ENCODE assay signal across 1 cellular context in the genomic region with DNA sequence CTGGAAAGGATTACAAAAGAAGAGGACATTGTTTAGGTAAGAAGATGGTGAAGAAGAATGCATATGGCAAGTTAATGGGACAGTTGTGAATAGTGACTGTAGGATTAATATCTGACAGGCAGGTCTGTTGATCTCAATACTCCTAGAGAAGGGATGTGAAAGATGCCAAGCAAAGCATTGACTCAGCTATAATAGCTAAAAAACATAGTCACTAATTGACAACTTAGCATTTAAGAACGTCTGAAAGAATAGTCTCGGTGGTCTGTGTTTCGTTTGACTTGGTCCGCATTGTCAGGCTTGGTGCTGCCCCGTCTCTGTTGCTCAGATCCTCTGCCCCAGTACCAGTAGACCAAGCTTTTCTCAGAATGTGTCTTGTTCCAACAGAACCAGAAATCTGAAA.
TF ChIP-seq lines count a peak whose summit lies in the region.

No MANE protein-coding gene starts in this region.

TF ChIP-seq in SK-N-SH, 30 proteins besides CTCF, POLR2A, EP300 and RAD21 (continued from another document):
- TF ChIP-seq, protein P1, sequence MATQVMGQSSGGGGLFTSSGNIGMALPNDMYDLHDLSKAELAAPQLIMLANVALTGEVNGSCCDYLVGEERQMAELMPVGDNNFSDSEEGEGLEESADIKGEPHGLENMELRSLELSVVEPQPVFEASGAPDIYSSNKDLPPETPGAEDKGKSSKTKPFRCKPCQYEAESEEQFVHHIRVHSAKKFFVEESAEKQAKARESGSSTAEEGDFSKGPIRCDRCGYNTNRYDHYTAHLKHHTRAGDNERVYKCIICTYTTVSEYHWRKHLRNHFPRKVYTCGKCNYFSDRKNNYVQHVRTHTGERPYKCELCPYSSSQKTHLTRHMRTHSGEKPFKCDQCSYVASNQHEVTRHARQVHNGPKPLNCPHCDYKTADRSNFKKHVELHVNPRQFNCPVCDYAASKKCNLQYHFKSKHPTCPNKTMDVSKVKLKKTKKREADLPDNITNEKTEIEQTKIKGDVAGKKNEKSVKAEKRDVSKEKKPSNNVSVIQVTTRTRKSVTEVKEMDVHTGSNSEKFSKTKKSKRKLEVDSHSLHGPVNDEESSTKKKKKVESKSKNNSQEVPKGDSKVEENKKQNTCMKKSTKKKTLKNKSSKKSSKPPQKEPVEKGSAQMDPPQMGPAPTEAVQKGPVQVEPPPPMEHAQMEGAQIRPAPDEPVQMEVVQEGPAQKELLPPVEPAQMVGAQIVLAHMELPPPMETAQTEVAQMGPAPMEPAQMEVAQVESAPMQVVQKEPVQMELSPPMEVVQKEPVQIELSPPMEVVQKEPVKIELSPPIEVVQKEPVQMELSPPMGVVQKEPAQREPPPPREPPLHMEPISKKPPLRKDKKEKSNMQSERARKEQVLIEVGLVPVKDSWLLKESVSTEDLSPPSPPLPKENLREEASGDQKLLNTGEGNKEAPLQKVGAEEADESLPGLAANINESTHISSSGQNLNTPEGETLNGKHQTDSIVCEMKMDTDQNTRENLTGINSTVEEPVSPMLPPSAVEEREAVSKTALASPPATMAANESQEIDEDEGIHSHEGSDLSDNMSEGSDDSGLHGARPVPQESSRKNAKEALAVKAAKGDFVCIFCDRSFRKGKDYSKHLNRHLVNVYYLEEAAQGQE (IDR thresholded peaks at IDR 0.05; ENCODE audit: low read depth, low read length) = no peak
- no peak for TF ChIP-seq FOXM1 (IDR thresholded peaks at IDR 0.05; ENCODE audit: low read depth)
- no peak for TF ChIP-seq TCF12 (IDR thresholded peaks at IDR 0.05)
- no peak for TF ChIP-seq MXI1 (IDR thresholded peaks at IDR 0.05; ENCODE audit: low read depth, low read length)
- TF ChIP-seq FOSL2 (IDR thresholded peaks at IDR 0.05; ENCODE audit: borderline replicate concordance, low read depth) = no peak
- TF ChIP-seq, protein P2, sequence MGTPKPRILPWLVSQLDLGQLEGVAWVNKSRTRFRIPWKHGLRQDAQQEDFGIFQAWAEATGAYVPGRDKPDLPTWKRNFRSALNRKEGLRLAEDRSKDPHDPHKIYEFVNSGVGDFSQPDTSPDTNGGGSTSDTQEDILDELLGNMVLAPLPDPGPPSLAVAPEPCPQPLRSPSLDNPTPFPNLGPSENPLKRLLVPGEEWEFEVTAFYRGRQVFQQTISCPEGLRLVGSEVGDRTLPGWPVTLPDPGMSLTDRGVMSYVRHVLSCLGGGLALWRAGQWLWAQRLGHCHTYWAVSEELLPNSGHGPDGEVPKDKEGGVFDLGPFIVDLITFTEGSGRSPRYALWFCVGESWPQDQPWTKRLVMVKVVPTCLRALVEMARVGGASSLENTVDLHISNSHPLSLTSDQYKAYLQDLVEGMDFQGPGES (IDR thresholded peaks at IDR 0.05; ENCODE audit: low read depth, low read length) = no peak
- TF ChIP-seq, protein P3, sequence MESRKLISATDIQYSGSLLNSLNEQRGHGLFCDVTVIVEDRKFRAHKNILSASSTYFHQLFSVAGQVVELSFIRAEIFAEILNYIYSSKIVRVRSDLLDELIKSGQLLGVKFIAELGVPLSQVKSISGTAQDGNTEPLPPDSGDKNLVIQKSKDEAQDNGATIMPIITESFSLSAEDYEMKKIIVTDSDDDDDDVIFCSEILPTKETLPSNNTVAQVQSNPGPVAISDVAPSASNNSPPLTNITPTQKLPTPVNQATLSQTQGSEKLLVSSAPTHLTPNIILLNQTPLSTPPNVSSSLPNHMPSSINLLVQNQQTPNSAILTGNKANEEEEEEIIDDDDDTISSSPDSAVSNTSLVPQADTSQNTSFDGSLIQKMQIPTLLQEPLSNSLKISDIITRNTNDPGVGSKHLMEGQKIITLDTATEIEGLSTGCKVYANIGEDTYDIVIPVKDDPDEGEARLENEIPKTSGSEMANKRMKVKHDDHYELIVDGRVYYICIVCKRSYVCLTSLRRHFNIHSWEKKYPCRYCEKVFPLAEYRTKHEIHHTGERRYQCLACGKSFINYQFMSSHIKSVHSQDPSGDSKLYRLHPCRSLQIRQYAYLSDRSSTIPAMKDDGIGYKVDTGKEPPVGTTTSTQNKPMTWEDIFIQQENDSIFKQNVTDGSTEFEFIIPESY (IDR thresholded peaks at IDR 0.05; ENCODE audit: borderline replicate concordance, low read depth) = no peak
- TF ChIP-seq, protein P4, sequence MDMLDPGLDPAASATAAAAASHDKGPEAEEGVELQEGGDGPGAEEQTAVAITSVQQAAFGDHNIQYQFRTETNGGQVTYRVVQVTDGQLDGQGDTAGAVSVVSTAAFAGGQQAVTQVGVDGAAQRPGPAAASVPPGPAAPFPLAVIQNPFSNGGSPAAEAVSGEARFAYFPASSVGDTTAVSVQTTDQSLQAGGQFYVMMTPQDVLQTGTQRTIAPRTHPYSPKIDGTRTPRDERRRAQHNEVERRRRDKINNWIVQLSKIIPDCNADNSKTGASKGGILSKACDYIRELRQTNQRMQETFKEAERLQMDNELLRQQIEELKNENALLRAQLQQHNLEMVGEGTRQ (IDR thresholded peaks at IDR 0.05; ENCODE audit: borderline replicate concordance, low read depth, low read length) = no peak
- no peak for TF ChIP-seq ELF1 (IDR thresholded peaks at IDR 0.05)
- TF ChIP-seq TEAD4 (IDR thresholded peaks at IDR 0.05; ENCODE audit: borderline replicate concordance, insufficient read depth) = no peak
- TF ChIP-seq NFIC (IDR thresholded peaks at IDR 0.05; ENCODE audit: borderline replicate concordance) = no peak
- no peak for TF ChIP-seq RXRA (IDR thresholded peaks at IDR 0.05; ENCODE audit: borderline replicate concordance, low read depth)
- TF ChIP-seq GATA2 (CRISPR knock-in tag; IDR thresholded peaks at IDR 0.05) = no peak
- TF ChIP-seq NRF1 (IDR thresholded peaks at IDR 0.05; ENCODE audit: low read depth, low read length) = no peak
- TF ChIP-seq, protein P5, sequence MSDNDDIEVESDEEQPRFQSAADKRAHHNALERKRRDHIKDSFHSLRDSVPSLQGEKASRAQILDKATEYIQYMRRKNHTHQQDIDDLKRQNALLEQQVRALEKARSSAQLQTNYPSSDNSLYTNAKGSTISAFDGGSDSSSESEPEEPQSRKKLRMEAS (IDR thresholded peaks at IDR 0.05; ENCODE audit: low read depth) = no peak
- no peak for TF ChIP-seq GABPA (IDR thresholded peaks at IDR 0.05; ENCODE audit: low read depth)
TF ChIP-seq in SK-N-SH: peak in this region for 0.
